In the genomic region with DNA sequence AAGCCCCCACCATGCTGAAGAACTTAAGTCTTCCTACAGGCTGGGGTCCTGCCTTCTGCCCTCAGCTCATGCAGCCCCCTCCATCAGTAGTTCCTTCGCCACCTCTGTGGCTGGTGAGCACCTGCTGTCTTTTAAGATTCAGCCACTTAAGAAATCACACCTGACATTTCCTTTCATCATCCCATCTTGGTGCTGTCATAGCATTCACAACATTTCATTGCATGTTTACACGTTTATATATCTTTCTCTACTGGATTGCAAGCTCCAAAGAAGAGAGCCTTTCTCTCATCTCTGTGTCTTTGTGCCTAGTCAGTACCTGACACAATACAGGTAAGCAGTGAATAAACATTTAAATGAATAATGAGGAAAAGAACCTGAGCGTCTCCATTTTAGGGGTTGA, we compare ENCODE assay signal across 27 cellular contexts.
"Had no signal": no experiment of that assay in that cellular context is flagged by ENCODE, and none has a peak within 500 bp of the region (broad histone marks: within the 10 kb centered on the region; RNA-seq: fewer than 3 reads in every experiment).

No MANE protein-coding gene starts in this region.

- H3K4me3 Mint-ChIP-seq: mesothelial cell of epicardium; naive B cell; nephron; stimulated activated naive B cell treated with anti-CD40 and anti-IgM and Interleukin-4, amounts not matched to agents 10 μg/mL and 1 μg/mL and 100 μg/mL, for 72 hours; stimulated activated naive CD8-positive, alpha-beta T cell treated with anti-CD3 and anti-CD28 coated beads, Interleukin-15, Interleukin-2, amounts not matched to agents 100 ng/mL and 50 ng/mL, for 24 hours had no signal

- H3K4me1 Mint-ChIP-seq: nephron had no signal

- H3K27me3 Mint-ChIP-seq: naive B cell; stimulated activated naive B cell treated with anti-CD40 and anti-IgM and Interleukin-4, amounts not matched to agents 10 μg/mL and 1 μg/mL and 100 μg/mL, for 72 hours; stimulated activated naive CD8-positive, alpha-beta T cell treated with anti-CD3 and anti-CD28 coated beads, Interleukin-15, Interleukin-2, amounts not matched to agents 100 ng/mL and 50 ng/mL, for 24 hours had no signal

- H3K4me1 ChIP-seq: gastrocnemius medialis, psoas muscle, tibial nerve had no signal

- H3K27ac ChIP-seq: dorsolateral prefrontal cortex, gastrocnemius medialis, ovary, psoas muscle, sigmoid colon, thoracic aorta, tibial nerve, upper lobe of left lung had no signal

- H3K27me3 ChIP-seq: dorsolateral prefrontal cortex, gastrocnemius medialis, ovary, sigmoid colon, tibial nerve, upper lobe of left lung had no signal

- H3K9me3 ChIP-seq: gastrocnemius medialis, mucosa of descending colon, ovary, psoas muscle, sigmoid colon, thoracic aorta, tibial nerve, upper lobe of left lung had no signal

- H3K36me3 ChIP-seq: ovary had no signal

- H3K9me3 Mint-ChIP-seq: mesothelial cell of epicardium; naive B cell; nephron; stimulated activated naive CD8-positive, alpha-beta T cell treated with anti-CD3 and anti-CD28 coated beads, Interleukin-15, Interleukin-2, amounts not matched to agents 100 ng/mL and 50 ng/mL, for 24 hours had no signal

- ATAC-seq: esophagus mucosa; gastrocnemius medialis; left lobe of liver; mucosa of descending colon; psoas muscle; right cardiac atrium; stimulated activated naive B cell treated with anti-CD40 and anti-IgM and Interleukin-4, amounts not matched to agents 10 μg/mL and 1 μg/mL and 100 μg/mL, for 72 hours had no signal

- DNase-seq: dorsolateral prefrontal cortex; effector CD4-positive, alpha-beta T cell; foreskin fibroblast; gastrocnemius medialis; head of caudate nucleus; kidney; mesenchymal stem cell; mucosa of descending colon; naive B cell; occipital lobe; ovary; posterior cingulate gyrus; psoas muscle; right cardiac atrium; sigmoid colon; stimulated activated CD4-positive, alpha-beta T cell treated with anti-CD3 and anti-CD28 coated beads, Interleukin-2, amount 100 ng/mL, for 24 hours; stimulated activated CD4-positive, alpha-beta T cell treated with anti-CD3 and anti-CD28 coated beads, Interleukin-4, amount 100 ng/mL, for 24 hours; stimulated activated naive B cell treated with anti-CD40 and anti-IgM and Interleukin-4, amounts not matched to agents 10 μg/mL and 1 μg/mL and 100 μg/mL, for 72 hours; upper lobe of left lung had no signal

- H3K4me3 ChIP-seq: dorsolateral prefrontal cortex, gastrocnemius medialis, lung, mucosa of descending colon, ovary, psoas muscle, sigmoid colon, thoracic aorta, tibial nerve, upper lobe of left lung had no signal

- H3K27ac Mint-ChIP-seq: stimulated activated naive B cell treated with anti-CD40 and anti-IgM and Interleukin-4, amounts not matched to agents 10 μg/mL and 1 μg/mL and 100 μg/mL, for 72 hours; stimulated activated naive CD8-positive, alpha-beta T cell treated with anti-CD3 and anti-CD28 coated beads, Interleukin-15, Interleukin-2, amounts not matched to agents 100 ng/mL and 50 ng/mL, for 24 hours had no signal
